Comparison of ENCODE assay signal across 10 cellular contexts in the genomic region with DNA sequence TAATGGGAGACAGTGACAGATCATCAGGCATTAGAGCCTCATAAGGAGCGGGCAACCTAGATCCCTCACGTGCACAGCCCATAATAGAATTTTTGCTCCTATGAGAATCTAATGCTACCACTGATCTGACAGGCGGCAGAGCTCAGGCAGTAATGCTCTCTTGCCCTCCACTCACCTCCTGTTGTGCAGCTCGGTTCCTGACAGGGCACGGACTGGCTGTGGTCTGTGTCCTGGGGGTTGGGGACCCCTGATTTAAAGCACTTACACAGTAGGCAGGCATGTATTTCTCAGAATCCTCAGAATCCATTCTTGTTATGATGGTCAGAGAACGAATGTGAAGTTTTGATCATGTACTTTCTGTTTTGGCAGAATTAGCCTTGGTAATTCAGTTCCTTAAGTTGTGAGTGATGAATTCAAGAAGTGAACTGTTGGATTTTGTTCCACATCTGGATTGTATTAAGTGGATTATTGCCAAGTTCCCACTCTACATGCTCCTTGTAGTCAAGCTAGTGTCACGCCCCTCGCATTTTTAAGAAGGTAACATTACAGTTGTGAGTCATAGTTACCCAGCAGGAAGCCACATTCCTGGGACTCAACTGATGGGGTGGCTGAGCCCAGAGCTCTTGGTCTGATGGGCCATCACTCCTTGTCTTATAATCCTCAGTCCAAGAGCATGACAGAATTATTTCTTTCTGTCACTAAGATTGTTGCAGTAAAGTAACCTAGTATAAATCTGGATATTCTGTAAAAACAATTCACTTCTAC.
DNase-seq lines count a peak whose midpoint lies in the region; ATAC-seq, FAIRE-seq and TF ChIP-seq lines count a peak whose summit lies in the region.
"Had no signal": no experiment of that assay in that cellular context is flagged by ENCODE, and none has a peak within 500 bp of the region (broad histone marks: within the 10 kb centered on the region; RNA-seq: fewer than 3 reads in every experiment).

No MANE protein-coding gene starts in this region.

- TF ChIP-seq RAD21 in A549 (conservative IDR thresholded peaks at IDR 0.05 in 1 of 2, IDR thresholded peaks at IDR 0.05 in 1 of 2), result no peak

- CTCF ChIA-PET in A549 (lab: Yijun Ruan, JAX), result no interaction called here

- H3K27ac Mint-ChIP-seq in HFFc6, result peak overlapping the region; percentile 97

- peaks cover 6% of the 10 kb centered on the region; the same call in 1 of the 2 replicates for H3K36me3 Mint-ChIP-seq in HFFc6 (ENCODE audit: low read depth)
- H3K36me3 Mint-ChIP-seq: CD4-positive, CD25-positive, alpha-beta regulatory T cell had no signal

- peak; percentile 21 to 36 for DNase-seq in A549 (ENCODE audit: low read depth in 1 of 2, low spot score in 1 of 2)
- peak; percentile 94 for DNase-seq in HFFc6
- DNase-seq in amniotic stem cell (lab: John Stamatoyannopoulos, UW), result peak; percentile 57
- peak; percentile 61 for DNase-seq in iPS-NIHi7 (ENCODE audit: extremely low spot score)
- DNase-seq in superior temporal gyrus (ENCODE audit: extremely low spot score), result no peak
- DNase-seq: CD4-positive, CD25-positive, alpha-beta regulatory T cell; central memory CD4-positive, alpha-beta T cell had no signal

- peak overlapping the region; percentile 92 for H3K4me3 Mint-ChIP-seq in HFFc6
- H3K4me3 Mint-ChIP-seq: CD4-positive, CD25-positive, alpha-beta regulatory T cell had no signal

- POLR2A ChIA-PET in A549 (lab: Yijun Ruan, JAX), result interaction anchor here (1.2 kb wide), 1 partner anchor 103 kb away, joined by 3 read pairs; the partner anchor contains the start of gene PTPRG

- no peak for TF ChIP-seq EP300 in A549 (IDR thresholded peaks at IDR 0.05)

- no peak for TF ChIP-seq CTCF in A549 (IDR thresholded peaks at IDR 0.05)
- TF ChIP-seq CTCF in HFFc6 (IDR thresholded peaks at IDR 0.05), result no peak

- H3K4me1 Mint-ChIP-seq in HFFc6 (ENCODE audit: low read depth), result peaks cover 68% of the 10 kb centered on the region
- H3K4me1 Mint-ChIP-seq: CD4-positive, CD25-positive, alpha-beta regulatory T cell had no signal

- ATAC-seq in A549 (peak; percentile 43; a peak in 3 of 6 replicates), HG02642 (IDR thresholded peaks at IDR 0.05; ENCODE audit: poor library complexity, unreplicated experiment) (no peak), GM19324 (IDR thresholded peaks at IDR 0.05; ENCODE audit: low FRiP score, unreplicated experiment) (no peak), GM18520 (IDR thresholded peaks at IDR 0.05; ENCODE audit: unreplicated experiment) (no peak)

- peaks cover 14% of the 10 kb centered on the region; the same call in 2 of the 3 replicates for H3K4me1 ChIP-seq in A549

- H3K9me3 ChIP-seq in A549, result no peaks in the 10 kb centered on the region

- 33% methylated on average over 5 of the region's 8 CpGs for WGBS in A549 (ENCODE audit: missing lambda C conversion rate)

- H3K27me3 Mint-ChIP-seq in HFFc6 (ENCODE audit: insufficient read depth), result no peaks in the 10 kb centered on the region
- H3K27me3 Mint-ChIP-seq: CD4-positive, CD25-positive, alpha-beta regulatory T cell had no signal

- peak overlapping the region in 1 of 2 experiments; percentile 63; a peak in 2 of 6 replicates for H3K27ac ChIP-seq in A549

- TF ChIP-seq POLR2A in A549 (IDR thresholded peaks at IDR 0.05; ENCODE audit: low read length), result no peak

- no peak for FAIRE-seq in A549 (lab: Jason Lieb, UNC)

- H3K4me2 ChIP-seq in A549, result peak overlapping the region; percentile 50

- H3K9me3 Mint-ChIP-seq in HFFc6, result no peaks in the 10 kb centered on the region

- no peak overlapping the region for H3K4me3 ChIP-seq in A549

TF ChIP-seq in A549, 52 proteins besides CTCF, POLR2A, EP300 and RAD21:
- TF ChIP-seq FOSB (CRISPR knock-in tag; IDR thresholded peaks at IDR 0.05) (no peak), FOSL2 (IDR thresholded peaks at IDR 0.05) (no peak), FOSL2 (CRISPR knock-in tag; IDR thresholded peaks at IDR 0.05) (peak; percentile 43)
TF ChIP-seq in A549: peak in this region for 1.

Comparison
In these comparisons a context has a peak if more than half of its experiments do, and no peak if none do; other contexts are left out.
1. ATAC-seq: peak in A549 (2 of 2); none in HG02642 (single experiment), GM19324 (single experiment) and GM18520 (single experiment).